Comparison of ENCODE assay signal across 8 cellular contexts in the genomic region with DNA sequence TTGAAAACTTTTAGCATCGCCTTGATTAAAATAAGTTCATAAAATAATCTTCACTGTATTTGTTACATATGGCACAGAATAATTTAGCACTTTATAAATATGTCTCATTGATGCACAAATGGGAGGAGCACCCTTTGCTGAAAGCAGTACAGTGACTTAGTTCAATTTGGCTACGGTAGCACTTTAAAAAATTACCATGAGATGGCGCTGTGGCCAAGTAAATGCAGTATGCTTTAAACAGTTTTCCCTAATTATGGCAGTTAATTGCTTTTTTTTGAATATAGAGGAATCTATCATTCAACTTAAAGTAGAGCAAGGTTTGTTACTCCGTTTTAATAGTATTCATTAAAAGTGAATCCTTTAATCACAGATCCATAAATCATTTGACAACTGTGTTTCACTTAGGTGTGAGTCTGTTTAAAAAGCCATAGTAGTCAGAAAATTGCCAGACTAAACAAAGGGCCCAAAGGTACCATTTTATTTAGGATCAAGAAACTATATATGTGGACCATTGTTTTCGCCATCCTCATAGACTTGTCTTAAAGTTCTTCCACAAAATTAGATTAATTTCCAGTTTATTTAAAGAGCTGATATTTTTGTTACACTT. TPM values are rescaled to one million over a fixed set of nuclear protein-coding genes. Genes with fewer than 3 reads are reported as not detected.
A peak's percentile ranks its signal among the peaks of the same experiment; 100 is the strongest.
DNase-seq lines count a peak whose midpoint lies in the region; ATAC-seq and TF ChIP-seq lines count a peak whose summit lies in the region.

No MANE protein-coding gene starts in this region.

- intact Hi-C loops in vagina (cut with DNase I), result loop anchor here (10.0 kb wide), 1 partner anchor 943 kb away; no protein-coding TSS in a partner anchor

- H3K4me3 ChIP-seq in Jurkat, Clone E6-1 (ENCODE audit: low read length), result no peak overlapping the region
- H3K4me3 ChIP-seq in vagina, result no peak overlapping the region

- H3K9me3 ChIP-seq in vagina, result no peaks in the 10 kb centered on the region

- no peak for TF ChIP-seq POLR2A in vagina (IDR thresholded peaks at IDR 0.05)

- peak; percentile 63 to 76 (median 68) for TF ChIP-seq CTCF in vagina (IDR thresholded peaks at IDR 0.05)

- peak; percentile 6 for DNase-seq in activated naive CD4-positive, alpha-beta T cell treated with Interleukin-2 at 50 U/mL for 16 hours
- DNase-seq in activated naive CD4-positive, alpha-beta T cell treated with anti-CD3 and anti-CD28 coated beads, Interleukin-2, amount 50 U/mL, for 16 hours, result no peak
- DNase-seq in Jurkat, Clone E6-1 (ENCODE audit: low read depth, low spot score), result peak; percentile 49
- peak; percentile 46 for DNase-seq in SK-N-DZ (ENCODE audit: low spot score)
- DNase-seq in dermis blood vessel endothelial cell, result peak; percentile 75
- peak; percentile 66 for DNase-seq in middle frontal gyrus (ENCODE audit: extremely low spot score, low spot score)
- no peak for DNase-seq in vagina (ENCODE audit: extremely low spot score in 2 of 2)

- no peaks in the 10 kb centered on the region for H3K36me3 ChIP-seq in vagina

- no peak for ATAC-seq in GM21825 (IDR thresholded peaks at IDR 0.05; ENCODE audit: unreplicated experiment)

- H3K27ac ChIP-seq in vagina, result no peak overlapping the region

- H3K27me3 ChIP-seq in vagina, result no peaks in the 10 kb centered on the region

- H3K4me1 ChIP-seq in vagina, result no peaks in the 10 kb centered on the region

RNA-seq across cellular contexts. Expression of a gene that starts 34.7 kb away (rescaled TPM):
- polyA plus RNA-seq in Jurkat, Clone E6-1 (2012; ENCODE audit: insufficient read depth, insufficient read length), result 289 TPM
- 232 and 250 TPM in 2 replicates for polyA plus RNA-seq in SK-N-DZ (2014; cell fraction: cytosol; rRNA removed)
- polyA plus RNA-seq in SK-N-DZ (2014; cell fraction: nucleus; rRNA removed), result 175 and 177 TPM in 2 replicates
- total RNA-seq in dermis blood vessel endothelial cell (89.7 and 94.1 TPM in 2 replicates), vagina (107 TPM)

Comparison
In these comparisons a context has a peak if more than half of its experiments do, and no peak if none do; other contexts are left out.
1. DNase-seq: peak in activated naive CD4-positive, alpha-beta T cell treated with Interleukin-2 at 50 U/mL for 16 hours (single experiment), Jurkat, Clone E6-1 (single experiment), SK-N-DZ (single experiment), dermis blood vessel endothelial cell (single experiment) and middle frontal gyrus (single experiment); none in activated naive CD4-positive, alpha-beta T cell treated with anti-CD3 and anti-CD28 coated beads, Interleukin-2, amount 50 U/mL, for 16 hours (single experiment) and vagina (0 of 2).